ENCODE assay signal across 18 cellular contexts in genomic region chr10:14652067-14652466, GRCh38.
A peak's percentile ranks its signal among the peaks of the same experiment; 100 is the strongest.
DNase-seq lines count a peak whose midpoint lies in the region; ATAC-seq and TF ChIP-seq lines count a peak whose summit lies in the region.
"Had no signal": no experiment of that assay in that cellular context is flagged by ENCODE, and none has a peak within 500 bp of the region (broad histone marks: within the 10 kb centered on the region; RNA-seq: fewer than 3 reads in every experiment).

No MANE protein-coding gene starts in this region.

- peak; percentile 62 for DNase-seq in BE2C
- DNase-seq in Karpas-422, result peak; percentile 23
- DNase-seq in amniotic epithelial cell (ENCODE audit: low read depth), result peak; percentile 60
- peak in 2 of 9 donors; percentile 13 to 22 for DNase-seq in naive thymus-derived CD4-positive, alpha-beta T cell
- DNase-seq in NCI-H1436 treated with DMSO at 0.1 percent for 48 hours (lab: John Stamatoyannopoulos, UW), result no peak
- DNase-seq in GDM1 (lab: John Stamatoyannopoulos, UW), result no peak
- DNase-seq in H4 (ENCODE audit: low spot score), result no peak
- no peak for DNase-seq in stimulated activated CD4-positive, alpha-beta T cell treated with anti-CD3 and anti-CD28 coated beads, Interleukin-2, amount 100 ng/mL, for 48 hours
- DNase-seq: activated T-cell treated with anti-CD3 and anti-CD28 coated beads, Interleukin-2, amount 50 U/mL, for 72 hours; anterior cingulate cortex; colonic mucosa; left ventricle myocardium inferior; MM.1S; NCI-H2029 treated with DMSO at 0.1 percent for 48 hours; NCI-H510A treated with DMSO at 0.1 percent for 48 hours; psoas muscle; SJCRH30 had no signal

- no peak for TF ChIP-seq CTCF in BE2C (IDR thresholded peaks at IDR 0.05; ENCODE audit: low read depth, low read length)

- H3K9me3 ChIP-seq in BE2C, result no peaks in the 10 kb centered on the region
- no peaks in the 10 kb centered on the region for H3K9me3 ChIP-seq in Karpas-422 (ENCODE audit: low read length)
- no peaks in the 10 kb centered on the region for H3K9me3 ChIP-seq in naive thymus-derived CD4-positive, alpha-beta T cell (ENCODE audit: control insufficient read depth in 2 of 3, low read length in 3 of 3)
- H3K9me3 ChIP-seq: colonic mucosa, left ventricle myocardium inferior, psoas muscle, SJCRH30, vagina had no signal

- H3K27ac ChIP-seq in Karpas-422 (ENCODE audit: low read length), result no peak overlapping the region
- H3K27ac ChIP-seq in naive thymus-derived CD4-positive, alpha-beta T cell (ENCODE audit: low read depth, low read length), result peak overlapping the region; percentile 53
- H3K27ac ChIP-seq: colonic mucosa, left ventricle myocardium inferior, psoas muscle, SJCRH30, vagina had no signal

- H3K4me3 ChIP-seq in BE2C (ENCODE audit: low read depth, low read length), result no peak overlapping the region
- no peak overlapping the region for H3K4me3 ChIP-seq in Karpas-422 (ENCODE audit: low read length)
- H3K4me3 ChIP-seq in naive thymus-derived CD4-positive, alpha-beta T cell (ENCODE audit: low read length), result no peak overlapping the region
- H3K4me3 ChIP-seq: colonic mucosa, left ventricle myocardium inferior, psoas muscle, SJCRH30, vagina had no signal

- no peak for ATAC-seq in naive thymus-derived CD4-positive, alpha-beta T cell
- ATAC-seq: activated T-cell treated with anti-CD3 and anti-CD28 coated beads, Interleukin-2, amount 50 U/mL, for 72 hours; psoas muscle had no signal

- H3K4me1 ChIP-seq in BE2C (peaks cover 52% of the 10 kb centered on the region), Karpas-422 (ENCODE audit: low read length) (peaks cover 58% of the 10 kb centered on the region)
- peaks cover 34 to 38% of the 10 kb centered on the region in 2 donors for H3K4me1 ChIP-seq in naive thymus-derived CD4-positive, alpha-beta T cell (ENCODE audit: control insufficient read depth in 2 of 2, insufficient read depth in 2 of 2, low read length in 2 of 2)
- H3K4me1 ChIP-seq: psoas muscle had no signal

- H3K27me3 ChIP-seq in BE2C (no peaks in the 10 kb centered on the region), Karpas-422 (ENCODE audit: low read length) (no peaks in the 10 kb centered on the region)
- H3K27me3 ChIP-seq in naive thymus-derived CD4-positive, alpha-beta T cell (ENCODE audit: control insufficient read depth in 2 of 2, insufficient read depth in 2 of 2, low read length in 2 of 2), result no peaks in the 10 kb centered on the region
- H3K27me3 ChIP-seq: colonic mucosa, SJCRH30, vagina had no signal

- H3K9me2 ChIP-seq in Karpas-422 (replicated peaks; ENCODE audit: insufficient read depth, low read length), result no peaks in the 10 kb centered on the region

- no peak overlapping the region for H3K4me2 ChIP-seq in Karpas-422 (ENCODE audit: low read depth, low read length, poor library complexity, severe bottlenecking)

- no peaks in the 10 kb centered on the region for H4K20me1 ChIP-seq in Karpas-422 (ENCODE audit: insufficient read depth, low read depth, low read length)

- peaks cover 0 to 2% (median 0%) of the 10 kb centered on the region in 11 donors for H3K9me3 Mint-ChIP-seq in naive thymus-derived CD4-positive, alpha-beta T cell
- H3K9me3 Mint-ChIP-seq: activated T-cell treated with anti-CD3 and anti-CD28 coated beads, Interleukin-2, amount 50 U/mL, for 72 hours had no signal

- peaks cover 37 to 88% (median 66%) of the 10 kb centered on the region in 7 donors for H3K4me1 Mint-ChIP-seq in naive thymus-derived CD4-positive, alpha-beta T cell

- CTCF ChIA-PET in naive thymus-derived CD4-positive, alpha-beta T cell (lab: Charles Lee), result no interaction called here

- peak overlapping the region in 4 of 10 donors; percentile 14 to 45 (median 15) for H3K4me3 Mint-ChIP-seq in naive thymus-derived CD4-positive, alpha-beta T cell

- H3K36me3 ChIP-seq in BE2C (no peaks in the 10 kb centered on the region), Karpas-422 (ENCODE audit: insufficient read depth, low read length) (no peaks in the 10 kb centered on the region)
- H3K36me3 ChIP-seq in naive thymus-derived CD4-positive, alpha-beta T cell (ENCODE audit: control insufficient read depth in 2 of 3, insufficient read depth in 3 of 3, low read length in 3 of 3), result no peaks in the 10 kb centered on the region
- H3K36me3 ChIP-seq: colonic mucosa, left ventricle myocardium inferior, SJCRH30, vagina had no signal

- no peak overlapping the region for H2AFZ ChIP-seq in Karpas-422 (ENCODE audit: low read length)

- no peak overlapping the region for H3K9ac ChIP-seq in Karpas-422 (ENCODE audit: low read length)

- peaks cover 0 to 8% (median 0%) of the 10 kb centered on the region in 5 donors for H3K36me3 Mint-ChIP-seq in naive thymus-derived CD4-positive, alpha-beta T cell

- intact Hi-C loops in naive thymus-derived CD4-positive, alpha-beta T cell (cut with micrococcal nuclease), result no loop called here

- H3K27ac Mint-ChIP-seq in naive thymus-derived CD4-positive, alpha-beta T cell, result peak overlapping the region in 7 of 9 donors; percentile 23 to 95 (median 55)

- peaks cover 0 to 2% (median 0%) of the 10 kb centered on the region in 5 donors for H3K27me3 Mint-ChIP-seq in naive thymus-derived CD4-positive, alpha-beta T cell

- POLR2A ChIA-PET in naive thymus-derived CD4-positive, alpha-beta T cell (lab: Charles Lee), result no interaction called here

- no peaks in the 10 kb centered on the region for H3K79me2 ChIP-seq in Karpas-422 (ENCODE audit: low read length)

Comparison
In these comparisons a context has a peak if more than half of its experiments do, and no peak if none do; other contexts are left out.
1. DNase-seq: peak in BE2C (single experiment), Karpas-422 (single experiment) and amniotic epithelial cell (single experiment); none in NCI-H1436 treated with DMSO at 0.1 percent for 48 hours (single experiment), GDM1 (single experiment), H4 (single experiment) and stimulated activated CD4-positive, alpha-beta T cell treated with anti-CD3 and anti-CD28 coated beads, Interleukin-2, amount 100 ng/mL, for 48 hours (0 of 2).